In the genomic region with DNA sequence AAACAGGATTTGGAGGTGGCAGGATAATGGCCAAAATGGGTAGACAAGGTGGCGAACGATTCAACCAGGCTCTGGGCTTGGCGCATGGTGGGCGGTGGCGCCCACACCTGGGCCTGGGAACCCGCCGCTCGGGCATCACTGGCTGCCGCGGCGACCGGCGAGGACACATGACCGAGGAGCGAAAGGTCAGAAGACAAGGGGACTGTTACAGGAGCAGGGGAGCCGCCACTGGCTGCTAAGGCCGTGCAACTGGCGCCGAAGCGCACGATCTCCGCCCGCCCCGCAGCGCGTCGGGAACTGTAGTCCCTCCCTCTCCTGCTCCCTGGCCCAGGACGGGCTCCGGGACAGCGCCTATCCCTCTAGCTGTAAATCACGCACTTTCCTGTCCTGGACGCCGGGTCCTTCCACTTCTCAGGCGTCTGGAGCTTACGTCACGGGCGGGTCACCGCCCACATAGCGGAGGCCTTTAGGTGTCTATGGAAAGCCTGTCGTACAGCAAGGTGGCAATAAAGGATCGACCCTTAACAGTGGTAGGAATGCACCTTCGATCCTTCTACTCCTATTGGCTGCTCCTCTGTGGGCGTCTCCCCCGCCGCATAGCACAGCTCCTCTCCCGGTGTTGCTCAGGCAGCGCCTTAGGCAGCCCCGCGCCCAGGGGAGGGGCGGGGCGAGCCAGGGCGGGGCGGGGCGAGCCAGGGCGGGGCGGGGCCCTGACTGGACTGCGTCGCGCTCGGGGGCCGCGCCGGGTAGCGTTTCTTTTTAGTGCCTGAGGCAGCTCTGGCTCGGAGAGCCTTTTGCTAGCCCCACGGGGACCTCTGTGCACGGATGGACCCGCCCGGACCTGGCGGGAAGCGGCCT, we compare ENCODE assay signal across 1 cellular context.
TF ChIP-seq lines count a peak whose summit lies in the region.

A gene with protein sequence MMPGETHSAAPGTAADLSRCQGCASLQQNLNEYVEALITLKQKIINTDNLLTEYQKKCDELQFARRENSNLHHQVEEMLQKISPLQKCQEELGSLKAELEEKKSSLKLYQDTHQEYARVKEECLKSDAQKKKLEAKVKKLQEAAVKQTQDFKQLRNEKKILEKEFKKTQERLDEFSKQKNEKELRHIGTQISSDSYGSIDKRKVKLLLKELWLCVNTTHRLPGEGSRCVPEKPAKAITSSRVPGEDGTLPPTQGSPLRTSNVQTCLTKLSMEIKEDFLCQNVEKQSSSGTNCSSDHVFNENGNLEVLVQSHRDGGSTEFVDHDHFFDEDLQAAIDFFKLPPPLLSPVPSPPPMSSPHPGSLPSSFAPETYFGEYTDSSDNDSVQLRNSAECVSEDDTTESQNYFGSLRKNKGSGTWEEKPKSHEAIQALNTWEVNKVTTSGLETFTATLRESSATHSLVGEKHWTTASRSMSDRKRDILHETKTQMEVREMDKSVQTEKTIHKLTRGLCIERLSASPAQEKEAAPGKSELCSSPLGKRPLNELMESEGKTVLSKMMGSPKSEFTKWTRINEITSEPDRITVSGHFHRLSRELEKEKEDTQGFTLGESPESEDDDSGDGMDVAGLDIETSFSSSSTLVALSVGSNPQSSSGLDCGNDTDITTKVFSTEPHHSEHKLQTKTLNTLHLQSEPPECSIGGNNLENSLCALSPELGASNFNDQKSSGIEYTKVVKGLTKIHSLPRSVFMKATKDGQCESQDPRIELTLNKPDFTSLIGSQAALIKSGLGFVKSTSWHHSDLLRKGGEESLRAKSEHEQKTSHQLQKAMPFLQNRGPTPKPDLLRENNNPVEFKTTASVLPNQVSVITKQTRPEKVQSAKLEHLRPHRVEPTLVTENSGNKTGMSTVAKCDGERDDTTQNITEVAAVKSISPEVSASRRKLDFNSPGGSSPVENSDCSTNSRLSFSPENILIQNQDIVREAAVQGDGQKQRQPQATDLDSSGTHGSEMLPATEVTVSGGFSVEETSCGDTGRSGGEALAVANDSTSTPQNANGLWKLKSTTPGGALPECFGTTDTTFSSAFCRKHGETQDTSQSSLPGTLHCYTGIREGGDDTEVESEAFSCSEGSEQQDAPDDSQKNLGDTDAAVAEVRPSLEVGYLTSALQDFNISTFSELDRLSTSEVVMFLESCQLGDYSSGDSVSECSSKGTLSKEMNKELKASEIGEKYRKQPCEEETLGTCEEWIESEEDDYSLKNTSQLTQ (N-terminal part only) (plus strand): TSS at position 717 of the 858 bp plus-strand sequence. CDS start 239 bp downstream, outside the sequence.

TF ChIP-seq in K562, 482 proteins besides CTCF, POLR2A, EP300 and RAD21 (continued from another document and continues in another):
- TF ChIP-seq ARID1B (IDR thresholded peaks at IDR 0.05): no peak; the same call in 1 of the 2 replicates
- peak; percentile 11; the same call in 1 of the 2 replicates for TF ChIP-seq TEAD4 (IDR thresholded peaks at IDR 0.05; ENCODE audit: low read length)
- no peak for TF ChIP-seq TEAD4 (CRISPR knock-in tag; IDR thresholded peaks at IDR 0.05; ENCODE audit: borderline replicate concordance)
- TF ChIP-seq XRCC3 (IDR thresholded peaks at IDR 0.05): no peak
- no peak for TF ChIP-seq SPI1 (IDR thresholded peaks at IDR 0.05; ENCODE audit: borderline replicate concordance, low read depth, low read length)
- TF ChIP-seq MIER1 (IDR thresholded peaks at IDR 0.05; ENCODE audit: low read depth): no peak
- TF ChIP-seq, protein P1, sequence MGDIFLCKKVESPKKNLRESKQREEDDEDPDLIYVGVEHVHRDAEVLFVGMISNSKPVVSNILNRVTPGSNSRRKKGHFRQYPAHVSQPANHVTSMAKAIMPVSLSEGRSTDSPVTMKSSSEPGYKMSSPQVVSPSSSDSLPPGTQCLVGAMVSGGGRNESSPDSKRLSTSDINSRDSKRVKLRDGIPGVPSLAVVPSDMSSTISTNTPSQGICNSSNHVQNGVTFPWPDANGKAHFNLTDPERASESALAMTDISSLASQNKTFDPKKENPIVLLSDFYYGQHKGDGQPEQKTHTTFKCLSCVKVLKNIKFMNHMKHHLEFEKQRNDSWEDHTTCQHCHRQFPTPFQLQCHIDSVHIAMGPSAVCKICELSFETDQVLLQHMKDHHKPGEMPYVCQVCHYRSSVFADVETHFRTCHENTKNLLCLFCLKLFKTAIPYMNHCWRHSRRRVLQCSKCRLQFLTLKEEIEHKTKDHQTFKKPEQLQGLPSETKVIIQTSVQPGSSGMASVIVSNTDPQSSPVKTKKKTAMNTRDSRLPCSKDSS (IDR thresholded peaks at IDR 0.05; ENCODE audit: low read depth, partially characterized antibody): no peak
- TF ChIP-seq ZNF23 (CRISPR knock-in tag; IDR thresholded peaks at IDR 0.05): no peak
- no peak for TF ChIP-seq HDAC8 (tag; IDR thresholded peaks at IDR 0.05)
- TF ChIP-seq, protein P2, sequence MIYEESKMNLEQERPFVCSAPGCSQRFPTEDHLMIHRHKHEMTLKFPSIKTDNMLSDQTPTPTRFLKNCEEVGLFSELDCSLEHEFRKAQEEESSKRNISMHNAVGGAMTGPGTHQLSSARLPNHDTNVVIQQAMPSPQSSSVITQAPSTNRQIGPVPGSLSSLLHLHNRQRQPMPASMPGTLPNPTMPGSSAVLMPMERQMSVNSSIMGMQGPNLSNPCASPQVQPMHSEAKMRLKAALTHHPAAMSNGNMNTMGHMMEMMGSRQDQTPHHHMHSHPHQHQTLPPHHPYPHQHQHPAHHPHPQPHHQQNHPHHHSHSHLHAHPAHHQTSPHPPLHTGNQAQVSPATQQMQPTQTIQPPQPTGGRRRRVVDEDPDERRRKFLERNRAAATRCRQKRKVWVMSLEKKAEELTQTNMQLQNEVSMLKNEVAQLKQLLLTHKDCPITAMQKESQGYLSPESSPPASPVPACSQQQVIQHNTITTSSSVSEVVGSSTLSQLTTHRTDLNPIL (CRISPR knock-in tag; IDR thresholded peaks at IDR 0.05): no peak
- TF ChIP-seq ZNF134 (CRISPR knock-in tag; conservative IDR thresholded peaks at IDR 0.05): no peak
- TF ChIP-seq RB1 (IDR thresholded peaks at IDR 0.05; ENCODE audit: low read depth): peak; percentile 38; the same call in 1 of the 2 replicates
- TF ChIP-seq ZKSCAN1 (IDR thresholded peaks at IDR 0.05; ENCODE audit: low read depth, low read length): peak; percentile 25; the same call in 1 of the 2 replicates
- no peak for TF ChIP-seq ZNF165 (CRISPR knock-in tag; IDR thresholded peaks at IDR 0.05; ENCODE audit: borderline replicate concordance)
- no peak for TF ChIP-seq MAFG (tag; conservative IDR thresholded peaks at IDR 0.05)
- no peak for TF ChIP-seq MTF1 (CRISPR knock-in tag; IDR thresholded peaks at IDR 0.05; ENCODE audit: borderline replicate concordance)
- TF ChIP-seq KAT8 (IDR thresholded peaks at IDR 0.05; ENCODE audit: low read depth): no peak
- TF ChIP-seq KDM1A (IDR thresholded peaks at IDR 0.05): peak; percentile 86 to 90
- no peak for TF ChIP-seq ZNF76 (CRISPR knock-in tag; IDR thresholded peaks at IDR 0.05; ENCODE audit: borderline replicate concordance)
- no peak for TF ChIP-seq ZNF121 (CRISPR knock-in tag; conservative IDR thresholded peaks at IDR 0.05)
- TF ChIP-seq RAD51 (IDR thresholded peaks at IDR 0.05; ENCODE audit: borderline replicate concordance, low read depth): peak; percentile 67; the same call in 1 of the 2 replicates
- TF ChIP-seq NRF1 (conservative IDR thresholded peaks at IDR 0.05 in 1 of 2, IDR thresholded peaks at IDR 0.05 in 1 of 2): peak; percentile 83 to 87
- no peak for TF ChIP-seq E2F3 (CRISPR knock-in tag; IDR thresholded peaks at IDR 0.05)
- TF ChIP-seq, protein P3, sequence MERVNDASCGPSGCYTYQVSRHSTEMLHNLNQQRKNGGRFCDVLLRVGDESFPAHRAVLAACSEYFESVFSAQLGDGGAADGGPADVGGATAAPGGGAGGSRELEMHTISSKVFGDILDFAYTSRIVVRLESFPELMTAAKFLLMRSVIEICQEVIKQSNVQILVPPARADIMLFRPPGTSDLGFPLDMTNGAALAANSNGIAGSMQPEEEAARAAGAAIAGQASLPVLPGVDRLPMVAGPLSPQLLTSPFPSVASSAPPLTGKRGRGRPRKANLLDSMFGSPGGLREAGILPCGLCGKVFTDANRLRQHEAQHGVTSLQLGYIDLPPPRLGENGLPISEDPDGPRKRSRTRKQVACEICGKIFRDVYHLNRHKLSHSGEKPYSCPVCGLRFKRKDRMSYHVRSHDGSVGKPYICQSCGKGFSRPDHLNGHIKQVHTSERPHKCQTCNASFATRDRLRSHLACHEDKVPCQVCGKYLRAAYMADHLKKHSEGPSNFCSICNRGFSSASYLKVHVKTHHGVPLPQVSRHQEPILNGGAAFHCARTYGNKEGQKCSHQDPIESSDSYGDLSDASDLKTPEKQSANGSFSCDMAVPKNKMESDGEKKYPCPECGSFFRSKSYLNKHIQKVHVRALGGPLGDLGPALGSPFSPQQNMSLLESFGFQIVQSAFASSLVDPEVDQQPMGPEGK (CRISPR knock-in tag; IDR thresholded peaks at IDR 0.05; ENCODE audit: borderline replicate concordance): no peak
- TF ChIP-seq TAF9B (IDR thresholded peaks at IDR 0.05; ENCODE audit: partially characterized antibody): no peak
- no peak for TF ChIP-seq NFE2L1 (tag; IDR thresholded peaks at IDR 0.05; ENCODE audit: borderline replicate concordance, low read depth)
- TF ChIP-seq RCOR1 (IDR thresholded peaks at IDR 0.05; ENCODE audit: borderline replicate concordance in 1 of 2, low read depth in 2 of 2, low read length in 2 of 2): peak; percentile 96 to 99
- no peak for TF ChIP-seq IRF2 (CRISPR knock-in tag; IDR thresholded peaks at IDR 0.05)
- TF ChIP-seq ZNF253 (CRISPR knock-in tag; conservative IDR thresholded peaks at IDR 0.05): no peak
- TF ChIP-seq NCOA6 (IDR thresholded peaks at IDR 0.05): no peak
- no peak for TF ChIP-seq ESRRB (CRISPR knock-in tag; IDR thresholded peaks at IDR 0.05; ENCODE audit: borderline replicate concordance)
- no peak for TF ChIP-seq ZNF133 (CRISPR knock-in tag; IDR thresholded peaks at IDR 0.05)
- TF ChIP-seq ZNF224 (CRISPR knock-in tag; IDR thresholded peaks at IDR 0.05): no peak
- TF ChIP-seq ZFP30 (CRISPR knock-in tag; IDR thresholded peaks at IDR 0.05; ENCODE audit: borderline replicate concordance): no peak
- TF ChIP-seq HDAC1 (IDR thresholded peaks at IDR 0.05): peak in 1 of 2 experiments; percentile 79; a peak in 2 of 4 replicates
- TF ChIP-seq, protein P4, sequence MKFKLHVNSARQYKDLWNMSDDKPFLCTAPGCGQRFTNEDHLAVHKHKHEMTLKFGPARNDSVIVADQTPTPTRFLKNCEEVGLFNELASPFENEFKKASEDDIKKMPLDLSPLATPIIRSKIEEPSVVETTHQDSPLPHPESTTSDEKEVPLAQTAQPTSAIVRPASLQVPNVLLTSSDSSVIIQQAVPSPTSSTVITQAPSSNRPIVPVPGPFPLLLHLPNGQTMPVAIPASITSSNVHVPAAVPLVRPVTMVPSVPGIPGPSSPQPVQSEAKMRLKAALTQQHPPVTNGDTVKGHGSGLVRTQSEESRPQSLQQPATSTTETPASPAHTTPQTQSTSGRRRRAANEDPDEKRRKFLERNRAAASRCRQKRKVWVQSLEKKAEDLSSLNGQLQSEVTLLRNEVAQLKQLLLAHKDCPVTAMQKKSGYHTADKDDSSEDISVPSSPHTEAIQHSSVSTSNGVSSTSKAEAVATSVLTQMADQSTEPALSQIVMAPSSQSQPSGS (CRISPR knock-in tag; IDR thresholded peaks at IDR 0.05): no peak
- peak; percentile 56; the same call in 1 of the 2 replicates for TF ChIP-seq RFX5 (IDR thresholded peaks at IDR 0.05; ENCODE audit: low read depth, low read length)
- peak; percentile 99 for TF ChIP-seq MTA1 (IDR thresholded peaks at IDR 0.05; ENCODE audit: borderline replicate concordance)
- no peak for TF ChIP-seq NELFE (IDR thresholded peaks at IDR 0.05; ENCODE audit: insufficient read depth, insufficient read length)
- TF ChIP-seq L3MBTL2 (IDR thresholded peaks at IDR 0.05): peak; percentile 88
- peak; percentile 67 for TF ChIP-seq POLR2B (IDR thresholded peaks at IDR 0.05; ENCODE audit: low read depth, partially characterized antibody)
- TF ChIP-seq ZNF212 (CRISPR knock-in tag; IDR thresholded peaks at IDR 0.05): no peak
- TF ChIP-seq, protein P5, sequence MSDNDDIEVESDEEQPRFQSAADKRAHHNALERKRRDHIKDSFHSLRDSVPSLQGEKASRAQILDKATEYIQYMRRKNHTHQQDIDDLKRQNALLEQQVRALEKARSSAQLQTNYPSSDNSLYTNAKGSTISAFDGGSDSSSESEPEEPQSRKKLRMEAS (CRISPR knock-in tag; IDR thresholded peaks at IDR 0.05): peak; percentile 75
- no peak for TF ChIP-seq SRSF7 (optimal IDR thresholded peaks at IDR 0.05; ENCODE audit: low read depth, low read length)
- TF ChIP-seq, protein P6, sequence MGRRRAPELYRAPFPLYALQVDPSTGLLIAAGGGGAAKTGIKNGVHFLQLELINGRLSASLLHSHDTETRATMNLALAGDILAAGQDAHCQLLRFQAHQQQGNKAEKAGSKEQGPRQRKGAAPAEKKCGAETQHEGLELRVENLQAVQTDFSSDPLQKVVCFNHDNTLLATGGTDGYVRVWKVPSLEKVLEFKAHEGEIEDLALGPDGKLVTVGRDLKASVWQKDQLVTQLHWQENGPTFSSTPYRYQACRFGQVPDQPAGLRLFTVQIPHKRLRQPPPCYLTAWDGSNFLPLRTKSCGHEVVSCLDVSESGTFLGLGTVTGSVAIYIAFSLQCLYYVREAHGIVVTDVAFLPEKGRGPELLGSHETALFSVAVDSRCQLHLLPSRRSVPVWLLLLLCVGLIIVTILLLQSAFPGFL (CRISPR knock-in tag; IDR thresholded peaks at IDR 0.05): no peak
- no peak for TF ChIP-seq FOXK1 (CRISPR knock-in tag; IDR thresholded peaks at IDR 0.05; ENCODE audit: borderline replicate concordance)
- TF ChIP-seq, protein P7, sequence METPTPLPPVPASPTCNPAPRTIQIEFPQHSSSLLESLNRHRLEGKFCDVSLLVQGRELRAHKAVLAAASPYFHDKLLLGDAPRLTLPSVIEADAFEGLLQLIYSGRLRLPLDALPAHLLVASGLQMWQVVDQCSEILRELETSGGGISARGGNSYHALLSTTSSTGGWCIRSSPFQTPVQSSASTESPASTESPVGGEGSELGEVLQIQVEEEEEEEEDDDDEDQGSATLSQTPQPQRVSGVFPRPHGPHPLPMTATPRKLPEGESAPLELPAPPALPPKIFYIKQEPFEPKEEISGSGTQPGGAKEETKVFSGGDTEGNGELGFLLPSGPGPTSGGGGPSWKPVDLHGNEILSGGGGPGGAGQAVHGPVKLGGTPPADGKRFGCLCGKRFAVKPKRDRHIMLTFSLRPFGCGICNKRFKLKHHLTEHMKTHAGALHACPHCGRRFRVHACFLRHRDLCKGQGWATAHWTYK (CRISPR knock-in tag; IDR thresholded peaks at IDR 0.05): no peak
- TF ChIP-seq JUNB (CRISPR knock-in tag; conservative IDR thresholded peaks at IDR 0.05): no peak
- TF ChIP-seq, protein P8, sequence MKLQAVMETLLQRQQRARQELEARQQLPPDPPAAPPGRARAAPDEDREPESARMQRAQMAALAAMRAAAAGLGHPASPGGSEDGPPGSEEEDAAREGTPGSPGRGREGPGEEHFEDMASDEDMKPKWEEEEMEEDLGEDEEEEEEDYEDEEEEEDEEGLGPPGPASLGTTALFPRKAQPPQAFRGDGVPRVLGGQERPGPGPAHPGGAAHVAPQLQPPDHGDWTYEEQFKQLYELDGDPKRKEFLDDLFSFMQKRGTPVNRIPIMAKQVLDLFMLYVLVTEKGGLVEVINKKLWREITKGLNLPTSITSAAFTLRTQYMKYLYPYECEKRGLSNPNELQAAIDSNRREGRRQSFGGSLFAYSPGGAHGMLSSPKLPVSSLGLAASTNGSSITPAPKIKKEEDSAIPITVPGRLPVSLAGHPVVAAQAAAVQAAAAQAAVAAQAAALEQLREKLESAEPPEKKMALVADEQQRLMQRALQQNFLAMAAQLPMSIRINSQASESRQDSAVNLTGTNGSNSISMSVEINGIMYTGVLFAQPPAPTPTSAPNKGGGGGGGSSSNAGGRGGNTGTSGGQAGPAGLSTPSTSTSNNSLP (IDR thresholded peaks at IDR 0.05; ENCODE audit: borderline replicate concordance, low read depth, low read length): no peak
- peak; percentile 47; the same call in 1 of the 2 replicates for TF ChIP-seq RNF2 (IDR thresholded peaks at IDR 0.05)
